ENCODE assay signal across 18 cellular contexts in the genomic region with DNA sequence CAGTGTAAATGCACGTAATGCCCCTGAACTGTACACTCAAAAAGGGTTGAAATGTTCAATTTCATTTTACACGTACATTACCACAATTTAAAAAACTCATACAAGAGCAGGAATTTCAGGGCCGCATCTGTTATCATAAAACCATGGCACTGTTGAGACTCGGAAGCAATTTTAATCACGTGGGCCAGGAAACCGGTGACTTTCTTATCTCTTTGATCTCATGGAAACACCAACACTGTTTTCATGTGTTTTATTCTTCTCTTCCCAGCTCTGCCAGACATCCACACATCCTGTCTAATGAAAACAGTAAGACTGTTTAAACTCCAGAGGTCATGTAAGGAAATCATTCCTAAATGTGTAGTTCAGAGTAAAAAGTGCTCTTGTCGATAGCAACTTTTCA. TPM values are rescaled to one million over a fixed set of nuclear protein-coding genes. Genes with fewer than 3 reads are reported as not detected.
"Had no signal": no experiment of that assay in that cellular context is flagged by ENCODE, and none has a peak within 500 bp of the region (broad histone marks: within the 10 kb centered on the region; RNA-seq: fewer than 3 reads in every experiment).

No MANE protein-coding gene starts in this region.

- H3K27me3 ChIP-seq: dorsolateral prefrontal cortex, hepatocyte, ovary had no signal

- H3K36me3 ChIP-seq: ovary, WERI-Rb-1 had no signal

- H3K4me3 ChIP-seq: dorsolateral prefrontal cortex, hepatocyte, ovary had no signal

- H3K9me3 ChIP-seq: ovary had no signal

- DNase-seq: activated CD4-positive, alpha-beta memory T cell treated with anti-CD3 and anti-CD28 coated beads for 36 hours; activated effector memory CD4-positive, alpha-beta T cell treated with anti-CD3 and anti-CD28 coated beads, Interleukin-2, amount 50 U/mL, for 16 hours; activated T-cell treated with anti-CD3 and anti-CD28 coated beads, Interleukin-2, amount 50 U/mL, for 24 hours; amniotic stem cell; dorsolateral prefrontal cortex; kidney; naive B cell; ovary; stimulated activated naive CD8-positive, alpha-beta T cell treated with anti-CD3 and anti-CD28 coated beads, Interleukin-15, amount 100 ng/mL, for 72 hours; T-helper 1 cell; WERI-Rb-1 had no signal

- H3K27ac ChIP-seq: dorsolateral prefrontal cortex, hepatocyte, ovary, WERI-Rb-1 had no signal

- H3K27ac Mint-ChIP-seq: activated CD4-positive, alpha-beta memory T cell treated with anti-CD3 and anti-CD28 coated beads for 36 hours; activated naive CD4-positive, alpha-beta T cell treated with anti-CD3 and anti-CD28 coated beads, Interleukin-2, amount 50 U/mL, for 24 hours; activated T-cell treated with anti-CD3 and anti-CD28 coated beads, Interleukin-2, amount 50 U/mL, for 24 hours; brain; stimulated activated naive CD8-positive, alpha-beta T cell treated with anti-CD3 and anti-CD28 coated beads, Interleukin-15, amount 100 ng/mL, for 72 hours; type B pancreatic cell had no signal

- H3K36me3 Mint-ChIP-seq: activated CD4-positive, alpha-beta memory T cell treated with anti-CD3 and anti-CD28 coated beads for 36 hours; activated naive CD4-positive, alpha-beta T cell treated with anti-CD3 and anti-CD28 coated beads, Interleukin-2, amount 50 U/mL, for 24 hours; brain; naive B cell; type B pancreatic cell had no signal

- ATAC-seq: esophagus mucosa; sciatic nerve; stimulated activated naive CD8-positive, alpha-beta T cell treated with anti-CD3 and anti-CD28 coated beads, Interleukin-15, amount 100 ng/mL, for 72 hours had no signal

- H3K9me3 Mint-ChIP-seq: activated CD4-positive, alpha-beta memory T cell treated with anti-CD3 and anti-CD28 coated beads for 36 hours; activated naive CD4-positive, alpha-beta T cell treated with anti-CD3 and anti-CD28 coated beads, Interleukin-2, amount 50 U/mL, for 24 hours; activated T-cell treated with anti-CD3 and anti-CD28 coated beads, Interleukin-2, amount 50 U/mL, for 24 hours; brain; stimulated activated naive CD8-positive, alpha-beta T cell treated with anti-CD3 and anti-CD28 coated beads, Interleukin-15, amount 100 ng/mL, for 72 hours had no signal

- H2AFZ ChIP-seq: hepatocyte had no signal

- H3K4me3 Mint-ChIP-seq: activated CD4-positive, alpha-beta memory T cell treated with anti-CD3 and anti-CD28 coated beads for 36 hours; activated naive CD4-positive, alpha-beta T cell treated with anti-CD3 and anti-CD28 coated beads, Interleukin-2, amount 50 U/mL, for 24 hours; activated T-cell treated with anti-CD3 and anti-CD28 coated beads, Interleukin-2, amount 50 U/mL, for 24 hours; brain; naive B cell; stimulated activated naive CD8-positive, alpha-beta T cell treated with anti-CD3 and anti-CD28 coated beads, Interleukin-15, amount 100 ng/mL, for 72 hours; type B pancreatic cell had no signal

- H3K27me3 Mint-ChIP-seq: activated naive CD4-positive, alpha-beta T cell treated with anti-CD3 and anti-CD28 coated beads, Interleukin-2, amount 50 U/mL, for 24 hours had no signal

- H3K4me2 ChIP-seq: hepatocyte had no signal

RNA-seq across cellular contexts. Expression of gene CLRN3, which starts 50.1 kb away (rescaled TPM):
- total RNA-seq: activated CD4-positive, alpha-beta memory T cell treated with anti-CD3 and anti-CD28 coated beads for 36 hours; esophagus mucosa; sciatic nerve; temporal lobe had no signal
- polyA plus RNA-seq: ovary had no signal
